In genomic region chr13:97257800-97258799, GRCh38 we compare ENCODE assay signal across 8 cellular contexts. TPM values are rescaled to one million over a fixed set of nuclear protein-coding genes. Genes with fewer than 3 reads are reported as not detected.
A peak's percentile ranks its signal among the peaks of the same experiment; 100 is the strongest.
DNase-seq lines count a peak whose midpoint lies in the region; ATAC-seq, FAIRE-seq and TF ChIP-seq lines count a peak whose summit lies in the region.

No MANE protein-coding gene starts in this region.

- H3K4me3 Mint-ChIP-seq in activated T-cell treated with anti-CD3 and anti-CD28 coated beads, Interleukin-2, amount 50 U/mL, for 24 hours = peak overlapping the region; percentile 28
- H3K4me3 Mint-ChIP-seq in HFFc6 = peak overlapping the region; percentile 80

- H3K27ac ChIP-seq in left lung = peak overlapping the region; percentile 75 to 79

- no peaks in the 10 kb centered on the region for H3K36me3 ChIP-seq in left lung

- no peak for FAIRE-seq in urothelium cell line (lab: Jason Lieb, UNC)

- H3K4me1 ChIP-seq in left lung = peaks cover 64 to 73% of the 10 kb centered on the region in 2 donors

- DNase-seq in activated T-cell treated with anti-CD3 and anti-CD28 coated beads, Interleukin-2, amount 50 U/mL, for 24 hours = no peak
- DNase-seq in activated T-cell treated with anti-CD3 and anti-CD28 coated beads for 4 hours = no peak
- DNase-seq in HFFc6 = peak; percentile 90
- peak; percentile 27 for DNase-seq in MV-4-11 (lab: John Stamatoyannopoulos, UW)
- DNase-seq in cerebellar cortex (ENCODE audit: low spot score) = peak; percentile 47
- no peak for DNase-seq in left lung
- DNase-seq in urothelium cell line (ENCODE audit: low spot score) = peak; percentile 67
- no peak for DNase-seq in COR-L47 (lab: John Stamatoyannopoulos, UW)

- H3K4me1 Mint-ChIP-seq in activated T-cell treated with anti-CD3 and anti-CD28 coated beads, Interleukin-2, amount 50 U/mL, for 24 hours (ENCODE audit: low read depth) = peaks cover 84% of the 10 kb centered on the region
- H3K4me1 Mint-ChIP-seq in HFFc6 (ENCODE audit: low read depth) = peaks cover 91% of the 10 kb centered on the region

- peaks cover 24% of the 10 kb centered on the region for H3K36me3 Mint-ChIP-seq in activated T-cell treated with anti-CD3 and anti-CD28 coated beads, Interleukin-2, amount 50 U/mL, for 24 hours (ENCODE audit: low read depth)
- peaks cover 54% of the 10 kb centered on the region for H3K36me3 Mint-ChIP-seq in HFFc6 (ENCODE audit: low read depth)

- H3K9me3 ChIP-seq in left lung = no peaks in the 10 kb centered on the region

- H3K27me3 ChIP-seq in left lung = no peaks in the 10 kb centered on the region

- H3K4me3 ChIP-seq in left lung = no peak overlapping the region

- peak; percentile 69 for TF ChIP-seq CTCF in HFFc6 (IDR thresholded peaks at IDR 0.05)
- TF ChIP-seq CTCF in left lung (IDR thresholded peaks at IDR 0.05) = no peak

- H3K9me3 Mint-ChIP-seq in activated T-cell treated with anti-CD3 and anti-CD28 coated beads, Interleukin-2, amount 50 U/mL, for 24 hours = no peaks in the 10 kb centered on the region
- no peaks in the 10 kb centered on the region for H3K9me3 Mint-ChIP-seq in HFFc6

- peak overlapping the region; percentile 91 for H3K27ac Mint-ChIP-seq in activated T-cell treated with anti-CD3 and anti-CD28 coated beads, Interleukin-2, amount 50 U/mL, for 24 hours
- H3K27ac Mint-ChIP-seq in HFFc6 = peak overlapping the region; percentile 100

- intact Hi-C loops in left lung (cut with DNase I) = no loop called here

- peak; percentile 41 for ATAC-seq in left lung

- no peaks in the 10 kb centered on the region for H3K27me3 Mint-ChIP-seq in activated T-cell treated with anti-CD3 and anti-CD28 coated beads, Interleukin-2, amount 50 U/mL, for 24 hours
- peaks cover 3% of the 10 kb centered on the region; the same call in 1 of the 2 replicates for H3K27me3 Mint-ChIP-seq in HFFc6 (ENCODE audit: insufficient read depth)

RNA-seq across cellular contexts. Expression of gene MBNL2, which starts 36.0 kb away (rescaled TPM):
- 100 to 1,000 TPM in 3 of 6 experiments, 10 to 100 TPM in 3; 78.5 to 138 (median 99.8) TPM for total RNA-seq in HFFc6 (2021; fragmentation: NEBNext Ultra II Directional; extraction: Animal tissue kit (Norgen Biotek cat#: 25700))
- total RNA-seq in left lung = 10 to 100 TPM; 75.9 to 86.3 TPM

Comparison
In these comparisons a context has a peak if more than half of its experiments do, and no peak if none do; other contexts are left out.
1. DNase-seq: peak in HFFc6 (single experiment), MV-4-11 (single experiment), cerebellar cortex (single experiment) and urothelium cell line (single experiment); none in activated T-cell treated with anti-CD3 and anti-CD28 coated beads, Interleukin-2, amount 50 U/mL, for 24 hours (single experiment), activated T-cell treated with anti-CD3 and anti-CD28 coated beads for 4 hours (single experiment), left lung (0 of 2) and COR-L47 (single experiment).